In genomic region chr12:72110814-72111615, GRCh38 we compare ENCODE assay signal across 24 cellular contexts.
DNase-seq lines count a peak whose midpoint lies in the region; ATAC-seq and TF ChIP-seq lines count a peak whose summit lies in the region.
"Had no signal": no experiment of that assay in that cellular context is flagged by ENCODE, and none has a peak within 500 bp of the region (broad histone marks: within the 10 kb centered on the region; RNA-seq: fewer than 3 reads in every experiment).

No MANE protein-coding gene starts in this region.

- TF ChIP-seq POLR2A in upper lobe of left lung (IDR thresholded peaks at IDR 0.05): no peak

- no peaks in the 10 kb centered on the region for H3K4me1 ChIP-seq in upper lobe of left lung
- H3K4me1 ChIP-seq: BE2C had no signal

- no peaks in the 10 kb centered on the region for H3K9me3 ChIP-seq in upper lobe of left lung
- H3K9me3 ChIP-seq: BE2C had no signal

- DNase-seq in caudate nucleus (lab: John Stamatoyannopoulos, UW) (no peak), midbrain (lab: John Stamatoyannopoulos, UW) (peak; percentile 37), putamen (ENCODE audit: low spot score) (peak; percentile 37), NCI-H526 (lab: John Stamatoyannopoulos, UW) (no peak), NCI-H1694 treated with DMSO at 0.1 percent for 48 hours (lab: John Stamatoyannopoulos, UW) (no peak), upper lobe of left lung (no peak)
- DNase-seq: BE2C; Calu3; CD8-positive, alpha-beta memory T cell; DMS79 treated with DMSO at 0.1 percent for 48 hours; Karpas-422; NCI-H1092; NCI-H1436; NCI-H187 treated with DMSO at 0.1 percent for 48 hours; NCI-H2171 treated with DMSO at 0.1 percent for 48 hours; NCI-H524 treated with DMSO at 0.1 percent for 48 hours; NCI-H82; NK-92 treated with Interleukin-12 subunit alpha and Interleukin-12 subunit beta, amount 100 ng/mL, for 24 hours; PC-9; RPMI8226; SHP77 had no signal

- H3K27ac ChIP-seq in caudate nucleus (ENCODE audit: low read depth, low read length): peak overlapping the region; percentile 74
- no peak overlapping the region for H3K27ac ChIP-seq in upper lobe of left lung
- H3K27ac ChIP-seq: PC-9, SK-N-MC had no signal

- WGBS in upper lobe of left lung, 2 donors: 51 to 68% methylated on average over 7 of the region's 7 CpGs

- no peak for TF ChIP-seq EP300 in upper lobe of left lung (IDR thresholded peaks at IDR 0.05)

- no peaks in the 10 kb centered on the region for H3K27me3 ChIP-seq in upper lobe of left lung

- no peak overlapping the region for H3K4me3 ChIP-seq in upper lobe of left lung
- H3K4me3 ChIP-seq: PC-9, SK-N-MC had no signal

- TF ChIP-seq CTCF in upper lobe of left lung (IDR thresholded peaks at IDR 0.05): no peak

- no peaks in the 10 kb centered on the region for H3K36me3 ChIP-seq in upper lobe of left lung
- H3K36me3 ChIP-seq: BE2C had no signal

- ATAC-seq in HG03520 (IDR thresholded peaks at IDR 0.05; ENCODE audit: unreplicated experiment) (no peak), upper lobe of left lung (ENCODE audit: low FRiP score in 2 of 2) (no peak)
- ATAC-seq: HepG2 had no signal

Comparison
In these comparisons a context has a peak if more than half of its experiments do, and no peak if none do; other contexts are left out.
1. DNase-seq: peak in midbrain (single experiment) and putamen (single experiment); none in caudate nucleus (0 of 61), NCI-H526 (0 of 2), NCI-H1694 treated with DMSO at 0.1 percent for 48 hours (single experiment) and upper lobe of left lung (0 of 2).